ENCODE assay signal across 9 cellular contexts in genomic region chr7:73707045-73707631, GRCh38. TPM values are rescaled to one million over a fixed set of nuclear protein-coding genes. Genes with fewer than 3 reads are reported as not detected.
DNase-seq lines count a peak whose midpoint lies in the region; ATAC-seq and TF ChIP-seq lines count a peak whose summit lies in the region.
"Had no signal": no experiment of that assay in that cellular context is flagged by ENCODE, and none has a peak within 500 bp of the region (broad histone marks: within the 10 kb centered on the region; RNA-seq: fewer than 3 reads in every experiment).

No MANE protein-coding gene starts in this region.

- CTCF ChIA-PET in MCF 10A (lab: Yijun Ruan, JAX) (interaction anchor here (0.6 to 1.8 kb wide), 5 partner anchors 7 to 160 kb away, joined by 3 to 5 read pairs (median 3); no protein-coding TSS in a partner anchor), mammary epithelial cell (lab: Charles Lee; ENCODE audit: low non-redundant PET) (no interaction called here), PC-9 (lab: Charles Lee) (interaction anchor here (1.0 kb wide), 1 partner anchor 315 kb away, joined by 5 read pairs; no protein-coding TSS in a partner anchor)

- DNase-seq in MCF 10A (ENCODE audit: unreplicated experiment): peak; percentile 84
- no peak for DNase-seq in mammary epithelial cell
- peak; percentile 95 to 99 for DNase-seq in PC-9
- DNase-seq in epidermal melanocyte (ENCODE audit: insufficient read length, low spot score): peak; percentile 40
- peak; percentile 91 for DNase-seq in transverse colon
- no peak for DNase-seq in SJCRH30
- DNase-seq in EL: no peak
- DNase-seq: CD4-positive, alpha-beta memory T cell had no signal

- dilution Hi-C loops in mammary epithelial cell (cut with HindIII; ENCODE audit: low sequenced_read_pairs): no loop called here

- H4K20me1 ChIP-seq in mammary epithelial cell (ENCODE audit: insufficient read depth, low read length) (peaks cover 4% of the 10 kb centered on the region), PC-9 (ENCODE audit: insufficient read depth) (peaks cover 26% of the 10 kb centered on the region)

- H3K4me1 ChIP-seq in mammary epithelial cell (ENCODE audit: insufficient read depth, low read length) (no peaks in the 10 kb centered on the region), PC-9 (replicated peaks; ENCODE audit: insufficient read depth) (peaks cover 34% of the 10 kb centered on the region), transverse colon (peaks cover 7 to 21% (median 17%) of the 10 kb centered on the region in 4 donors), SJCRH30 (no peaks in the 10 kb centered on the region)

- no peaks in the 10 kb centered on the region for H3K27me3 Mint-ChIP-seq in MCF 10A (ENCODE audit: insufficient read depth, unreplicated experiment)
- H3K27me3 Mint-ChIP-seq: CD4-positive, alpha-beta memory T cell had no signal

- H3K9me3 Mint-ChIP-seq in MCF 10A (ENCODE audit: unreplicated experiment): no peaks in the 10 kb centered on the region
- H3K9me3 Mint-ChIP-seq: CD4-positive, alpha-beta memory T cell had no signal

- H3K4me3 ChIP-seq in mammary epithelial cell (replicated peaks in 1 of 3; ENCODE audit: insufficient read depth in 1 of 3, low read depth in 2 of 3, low read length in 3 of 3) (no peak overlapping the region), PC-9 (peak overlapping the region; percentile 25; the same call in 1 of the 2 replicates), transverse colon (no peak overlapping the region), SJCRH30 (no peak overlapping the region)

- 73% methylated on average over 8 of the region's 15 CpGs for WGBS in mammary epithelial cell (ENCODE audit: low coverage, missing lambda C conversion rate)
- 47% methylated on average over 8 of the region's 15 CpGs; no CpG with 5 or more reads in 1 of the 2 donors for WGBS in transverse colon (ENCODE audit: low coverage in 1 of 2), 2 donors

- H3K4me2 ChIP-seq in mammary epithelial cell (ENCODE audit: insufficient read depth, low read depth, low read length) (no peak overlapping the region), PC-9 (peak overlapping the region; percentile 76)

- H3K9ac ChIP-seq in mammary epithelial cell (ENCODE audit: insufficient read depth, low read length): no peak overlapping the region

- H3K27ac Mint-ChIP-seq in MCF 10A (ENCODE audit: low read depth, unreplicated experiment): no peak overlapping the region

- H3K79me2 ChIP-seq in mammary epithelial cell (ENCODE audit: insufficient read depth, low read length) (peaks cover 46% of the 10 kb centered on the region), PC-9 (ENCODE audit: low read depth) (peaks cover 43% of the 10 kb centered on the region)

- H3F3A ChIP-seq in PC-9 (ENCODE audit: insufficient read depth, low read depth): peaks cover 75% of the 10 kb centered on the region

- BruUV-seq in MCF 10A (replicated peaks; lab: Mats Ljungman, UMichigan) (no TSS peak), mammary epithelial cell (replicated peaks; lab: Mats Ljungman, UMichigan) (no TSS peak), PC-9 (replicated peaks; lab: Mats Ljungman, UMichigan) (no TSS peak)

- in situ Hi-C loops in mammary epithelial cell (cut with MboI; ENCODE audit: low sequenced_read_pairs in 2 of 2) (no loop called here), transverse colon (cut with MboI; ENCODE audit: low pct_ligation_motif_present in 1 of 4, low pct_unique_long_range_greater_than_20kb in 1 of 4, low sequenced_read_pairs in 3 of 4) (no loop called here)

- peak overlapping the region; percentile 33 for H3K4me3 Mint-ChIP-seq in MCF 10A (ENCODE audit: unreplicated experiment)
- H3K4me3 Mint-ChIP-seq: CD4-positive, alpha-beta memory T cell had no signal

- TF ChIP-seq EP300 in transverse colon (IDR thresholded peaks at IDR 0.05; ENCODE audit: low read depth): no peak

- H3K9me3 ChIP-seq in mammary epithelial cell (replicated peaks; ENCODE audit: insufficient read depth, low read length) (no peaks in the 10 kb centered on the region), PC-9 (ENCODE audit: insufficient read depth, low read depth) (no peaks in the 10 kb centered on the region), transverse colon (no peaks in the 10 kb centered on the region), SJCRH30 (replicated peaks) (no peaks in the 10 kb centered on the region)

- no peaks in the 10 kb centered on the region for H3K9me2 ChIP-seq in PC-9 (ENCODE audit: insufficient read depth)

- ATAC-seq in HG03460 (IDR thresholded peaks at IDR 0.05; ENCODE audit: unreplicated experiment): no peak

- TF ChIP-seq CTCF in MCF 10A (IDR thresholded peaks at IDR 0.05; ENCODE audit: unreplicated experiment): no peak
- no peak for TF ChIP-seq CTCF in mammary epithelial cell (conservative IDR thresholded peaks at IDR 0.05 in 1 of 2, IDR thresholded peaks at IDR 0.05 in 1 of 2; ENCODE audit: extremely low read depth in 1 of 2, insufficient read depth in 1 of 2, low read depth in 1 of 2, low read length in 2 of 2)
- TF ChIP-seq CTCF in PC-9 (conservative IDR thresholded peaks at IDR 0.05): no peak
- no peak for TF ChIP-seq CTCF in transverse colon (IDR thresholded peaks at IDR 0.05)

- H2AFZ ChIP-seq in mammary epithelial cell (ENCODE audit: low read depth, low read length) (no peak overlapping the region), PC-9 (no peak overlapping the region)

- peaks cover 34% of the 10 kb centered on the region for H3K36me3 Mint-ChIP-seq in MCF 10A (ENCODE audit: insufficient read depth, unreplicated experiment)

- H3K27me3 ChIP-seq in mammary epithelial cell (ENCODE audit: insufficient read depth, low read length): no peaks in the 10 kb centered on the region
- no peaks in the 10 kb centered on the region for H3K27me3 ChIP-seq in PC-9 (ENCODE audit: insufficient read depth, low read depth)
- H3K27me3 ChIP-seq in transverse colon: no peaks in the 10 kb centered on the region
- H3K27me3 ChIP-seq in SJCRH30: no peaks in the 10 kb centered on the region

- POLR2A ChIA-PET in MCF 10A (lab: Yijun Ruan, JAX): interaction anchor here (0.8 to 2.4 kb wide), 4 partner anchors 8 to 27 kb away, joined by 3 to 18 read pairs (median 5); no protein-coding TSS in a partner anchor
- POLR2A ChIA-PET in PC-9 (lab: Charles Lee; ENCODE audit: unreplicated experiment): interaction anchor here (0.5 to 1.5 kb wide), 7 partner anchors 9 to 135 kb away, joined by 3 to 11 read pairs (median 5); partner anchors contain the start of genes CLDN3 and METTL27

- H3K4me1 Mint-ChIP-seq in MCF 10A (ENCODE audit: insufficient read depth, unreplicated experiment): peaks cover 20% of the 10 kb centered on the region

- TF ChIP-seq POLR2A in transverse colon (IDR thresholded peaks at IDR 0.05): no peak

- intact Hi-C loops in MCF 10A (cut with micrococcal nuclease) (no loop called here), mammary epithelial cell (cut with micrococcal nuclease) (no loop called here), PC-9 (cut with micrococcal nuclease; ENCODE audit: unreplicated experiment) (loop anchor here (1.0 kb wide), 1 partner anchor 8 kb away; no protein-coding TSS in a partner anchor), transverse colon (cut with DNase I; ENCODE audit: low total_unique reads) (no loop called here)

- H3K36me3 ChIP-seq in mammary epithelial cell (ENCODE audit: insufficient read depth, low read length) (peaks cover 10% of the 10 kb centered on the region), PC-9 (ENCODE audit: low read depth) (peaks cover 21% of the 10 kb centered on the region; the same call in 1 of the 2 replicates), transverse colon (no peaks in the 10 kb centered on the region), SJCRH30 (peaks cover 14% of the 10 kb centered on the region; the same call in 1 of the 2 replicates)

- H3K27ac ChIP-seq in mammary epithelial cell (ENCODE audit: insufficient read depth, low read depth, low read length) (no peak overlapping the region), PC-9 (peak overlapping the region; percentile 85), transverse colon (peak overlapping the region in 3 of 4 donors; percentile 39 to 50 (median 40)), SJCRH30 (no peak overlapping the region)

RNA-seq across cellular contexts. Expression of gene STX1A, which starts 12.3 kb away (rescaled TPM):
- total RNA-seq in MCF 10A (2022): 21.9 and 24.2 TPM in 2 replicates
- 10 to 100 TPM in 1 of 2 donors, 1 to 10 TPM in 1; 6.8 to 39.7 TPM for total RNA-seq in mammary epithelial cell
- 30.5 TPM for polyA plus RNA-seq in mammary epithelial cell
- polyA minus RNA-seq in mammary epithelial cell: 30.8 TPM
- 39.1 and 40.5 TPM in 2 replicates for total RNA-seq in PC-9 (2021)
- 1 to 10 TPM; 4.1 to 6.0 (median 5.0) TPM for total RNA-seq in transverse colon
- total RNA-seq in SJCRH30 (2014; rRNA removed; shearing (Covaris generic)): 6.9 and 10.4 TPM in 2 replicates

RNA-seq across cellular contexts. Expression of gene BUD23, which starts 23.7 kb away (rescaled TPM):
- total RNA-seq in MCF 10A (2022) (71.5 and 81.9 TPM in 2 replicates), mammary epithelial cell (10 to 100 TPM; 36.0 to 57.6 TPM), PC-9 (2021) (122 and 158 TPM in 2 replicates), transverse colon (10 to 100 TPM; 12.0 to 55.9 (median 30.3) TPM)
- polyA plus RNA-seq in mammary epithelial cell: 77.9 TPM
- 102 TPM for polyA minus RNA-seq in mammary epithelial cell
- 86.6 and 91.7 TPM in 2 replicates for total RNA-seq in SJCRH30 (2014; rRNA removed; shearing (Covaris generic))

RNA-seq across cellular contexts. Expression of gene DNAJC30, which starts 23.9 kb away (rescaled TPM):
- total RNA-seq in MCF 10A (2022) (11.0 and 11.4 TPM in 2 replicates), mammary epithelial cell (10 to 100 TPM in 1 of 2 donors, 1 to 10 TPM in 1; 3.0 to 11.1 TPM), PC-9 (2021) (8.0 and 9.5 TPM in 2 replicates), transverse colon (10 to 100 TPM in 1 of 4 donors, 1 to 10 TPM in 3; 1.9 to 26.7 (median 6.8) TPM)
- polyA plus RNA-seq in mammary epithelial cell: 5.7 TPM
- 5.7 TPM for polyA minus RNA-seq in mammary epithelial cell
- total RNA-seq in SJCRH30 (2014; rRNA removed; shearing (Covaris generic)): 5.1 and 6.0 TPM in 2 replicates

RNA-seq across cellular contexts. Expression of gene ABHD11, which starts 31.5 kb away (rescaled TPM):
- total RNA-seq in MCF 10A (2022) (15.3 and 18.9 TPM in 2 replicates), mammary epithelial cell (10 to 100 TPM in 1 of 2 donors, 1 to 10 TPM in 1; 6.7 to 23.6 TPM), PC-9 (2021) (74.4 and 92.6 TPM in 2 replicates), transverse colon (100 to 1,000 TPM; 108 to 177 (median 117) TPM)
- 30.4 TPM for polyA plus RNA-seq in mammary epithelial cell
- polyA minus RNA-seq in mammary epithelial cell: 18.2 TPM
- 11.8 and 13.9 TPM in 2 replicates for total RNA-seq in SJCRH30 (2014; rRNA removed; shearing (Covaris generic))

RNA-seq across cellular contexts. Expression of gene VPS37D, which starts 39.5 kb away (rescaled TPM):
- 0.44 and 1.3 TPM in 2 replicates for total RNA-seq in MCF 10A (2022)
- 1 to 10 TPM; 1.1 to 3.7 TPM for total RNA-seq in mammary epithelial cell
- polyA plus RNA-seq in mammary epithelial cell: 0.61 TPM
- polyA minus RNA-seq in mammary epithelial cell: not detected
- 8.3 and 12.4 TPM in 2 replicates for total RNA-seq in PC-9 (2021)
- 1 to 10 TPM in 1 of 4 donors, under 1 TPM in 1, not detected in 2; 0.82 to 3.5 TPM for total RNA-seq in transverse colon
- 0.53 and 1.2 TPM in 2 replicates for total RNA-seq in SJCRH30 (2014; rRNA removed; shearing (Covaris generic))
- total RNA-seq: CD4-positive, alpha-beta memory T cell had no signal
- polyA plus RNA-seq: CD4-positive, alpha-beta memory T cell had no signal

Comparison
In these comparisons a context has a peak if more than half of its experiments do, and no peak if none do; other contexts are left out.
1. DNase-seq: peak in MCF 10A (single experiment), PC-9 (2 of 2), epidermal melanocyte (single experiment) and transverse colon (single experiment); none in mammary epithelial cell (single experiment), SJCRH30 (0 of 2) and EL (single experiment).
2. H3K27ac ChIP-seq: peak in PC-9 (single experiment) and transverse colon (3 of 4); none in mammary epithelial cell (single experiment) and SJCRH30 (single experiment).